In genomic region chr10:132248455-132249231, GRCh38 we compare ENCODE assay signal across 8 cellular contexts. TPM values are rescaled to one million over a fixed set of nuclear protein-coding genes. Genes with fewer than 3 reads are reported as not detected.
A peak's percentile ranks its signal among the peaks of the same experiment; 100 is the strongest.
DNase-seq lines count a peak whose midpoint lies in the region; ATAC-seq and TF ChIP-seq lines count a peak whose summit lies in the region.

No MANE protein-coding gene starts in this region.

- POLR2A ChIA-PET in WTC11 (lab: Charles Lee), result no interaction called here

- TF ChIP-seq CTCF in C4-2B (conservative IDR thresholded peaks at IDR 0.05) (no peak), WTC11 (IDR thresholded peaks at IDR 0.05) (no peak), nephron (IDR thresholded peaks at IDR 0.05; ENCODE audit: unreplicated experiment in 3 of 3) (no peak), transverse colon (IDR thresholded peaks at IDR 0.05) (no peak)

- H3K36me3 Mint-ChIP-seq in WTC11 (no peaks in the 10 kb centered on the region), nephron (ENCODE audit: low read depth) (no peaks in the 10 kb centered on the region)
- H3K36me3 Mint-ChIP-seq in activated T-helper 2 cell treated with anti-CD3 and anti-CD28 coated beads, Interferon-gamma antibody, Interleukin-2, Interleukin-4, amounts not matched to agents 10 μg/mL and 5 μg/mL and 100 μg/mL, durations not matched to agents 14 hours and 24 hours and 36 hours (ENCODE audit: low read depth), result no peaks in the 10 kb centered on the region

- peak overlapping the region in 1 of 4 donors; percentile 25 for H3K4me3 ChIP-seq in transverse colon

- H3K27me3 ChIP-seq in transverse colon, result no peaks in the 10 kb centered on the region

- H3K9me3 ChIP-seq in transverse colon, result no peaks in the 10 kb centered on the region

- H3K4me1 ChIP-seq in transverse colon, result peaks cover 0 to 4% (median 2%) of the 10 kb centered on the region in 4 donors

- WGBS in transverse colon (ENCODE audit: low coverage in 1 of 2), 2 donors, result 65% methylated on average over 17 of the region's 38 CpGs; no CpG with 5 or more reads in 1 of the 2 donors

- ATAC-seq in WTC11 (peak; percentile 62), GM21619 (IDR thresholded peaks at IDR 0.05; ENCODE audit: unreplicated experiment) (no peak)

- in situ Hi-C loops in transverse colon (cut with MboI; ENCODE audit: low pct_ligation_motif_present in 1 of 4, low pct_unique_long_range_greater_than_20kb in 1 of 4, low sequenced_read_pairs in 3 of 4), result loop anchor here in 2 of 4 donors (25.0 kb wide), 2 partner anchors 89 to 389 kb away; partner anchors contain the start of gene LRRC27 (in 1 of the 2)

- no peak for TF ChIP-seq POLR2A in transverse colon (IDR thresholded peaks at IDR 0.05)

- no peak for TF ChIP-seq EP300 in transverse colon (IDR thresholded peaks at IDR 0.05; ENCODE audit: low read depth)

- intact Hi-C loops in transverse colon (cut with DNase I; ENCODE audit: low total_unique reads), result no loop called here
- intact Hi-C loops in activated T-helper 2 cell treated with anti-CD3 and anti-CD28 coated beads, Interferon-gamma antibody, Interleukin-2, Interleukin-4, amounts not matched to agents 10 μg/mL and 5 μg/mL and 100 μg/mL, durations not matched to agents 14 hours and 24 hours and 36 hours (cut with micrococcal nuclease), result no loop called here

- H3K9me3 Mint-ChIP-seq in WTC11, result no peaks in the 10 kb centered on the region
- no peaks in the 10 kb centered on the region for H3K9me3 Mint-ChIP-seq in nephron
- H3K9me3 Mint-ChIP-seq in activated T-helper 2 cell treated with anti-CD3 and anti-CD28 coated beads, Interferon-gamma antibody, Interleukin-2, Interleukin-4, amounts not matched to agents 10 μg/mL and 5 μg/mL and 100 μg/mL, durations not matched to agents 14 hours and 24 hours and 36 hours, result no peaks in the 10 kb centered on the region

- H3K4me1 Mint-ChIP-seq in WTC11, result peaks cover 7% of the 10 kb centered on the region
- peaks cover 22% of the 10 kb centered on the region for H3K4me1 Mint-ChIP-seq in nephron
- no peaks in the 10 kb centered on the region for H3K4me1 Mint-ChIP-seq in activated T-helper 2 cell treated with anti-CD3 and anti-CD28 coated beads, Interferon-gamma antibody, Interleukin-2, Interleukin-4, amounts not matched to agents 10 μg/mL and 5 μg/mL and 100 μg/mL, durations not matched to agents 14 hours and 24 hours and 36 hours (ENCODE audit: low read depth)

- H3K27ac ChIP-seq in C4-2B, result peak overlapping the region; percentile 69
- no peak overlapping the region for H3K27ac ChIP-seq in transverse colon

- H3K27me3 Mint-ChIP-seq in WTC11 (ENCODE audit: low read depth) (no peaks in the 10 kb centered on the region), nephron (ENCODE audit: low read depth) (peaks cover 5% of the 10 kb centered on the region)
- no peaks in the 10 kb centered on the region for H3K27me3 Mint-ChIP-seq in activated T-helper 2 cell treated with anti-CD3 and anti-CD28 coated beads, Interferon-gamma antibody, Interleukin-2, Interleukin-4, amounts not matched to agents 10 μg/mL and 5 μg/mL and 100 μg/mL, durations not matched to agents 14 hours and 24 hours and 36 hours (ENCODE audit: low read depth)

- CTCF ChIA-PET in WTC11 (lab: Charles Lee), result interaction anchor here (0.6 to 1.8 kb wide), 3 partner anchors 49 to 825 kb away, joined by 3 to 6 read pairs (median 4); no protein-coding TSS in a partner anchor

- H3K36me3 ChIP-seq in transverse colon, result no peaks in the 10 kb centered on the region

- no peak overlapping the region for H3K27ac Mint-ChIP-seq in WTC11
- no peak overlapping the region for H3K27ac Mint-ChIP-seq in nephron
- no peak overlapping the region for H3K27ac Mint-ChIP-seq in activated T-helper 2 cell treated with anti-CD3 and anti-CD28 coated beads, Interferon-gamma antibody, Interleukin-2, Interleukin-4, amounts not matched to agents 10 μg/mL and 5 μg/mL and 100 μg/mL, durations not matched to agents 14 hours and 24 hours and 36 hours

- H3K4me3 Mint-ChIP-seq in WTC11 (peak overlapping the region; percentile 69), nephron (peak overlapping the region; percentile 55 to 81 (median 65))
- no peak overlapping the region for H3K4me3 Mint-ChIP-seq in activated T-helper 2 cell treated with anti-CD3 and anti-CD28 coated beads, Interferon-gamma antibody, Interleukin-2, Interleukin-4, amounts not matched to agents 10 μg/mL and 5 μg/mL and 100 μg/mL, durations not matched to agents 14 hours and 24 hours and 36 hours (ENCODE audit: low read depth)

- peak; percentile 98 for DNase-seq in HuH-7 (ENCODE audit: low spot score)
- DNase-seq in WTC11 (ENCODE audit: low spot score), result peak; percentile 72
- DNase-seq in dermis blood vessel endothelial cell, result peak; percentile 46
- peak; percentile 53 for DNase-seq in transverse colon
- no peak for DNase-seq in activated T-helper 2 cell treated with anti-CD3 and anti-CD28 coated beads, Interferon-gamma antibody, Interleukin-2, Interleukin-4, amounts not matched to agents 10 μg/mL and 5 μg/mL and 100 μg/mL, durations not matched to agents 14 hours and 24 hours and 36 hours (ENCODE audit: low spot score)

TF ChIP-seq in WTC11, 78 proteins besides CTCF, POLR2A, EP300 and RAD21:
- no peak for TF ChIP-seq E2F4 (CRISPR knock-in tag; IDR thresholded peaks at IDR 0.05; ENCODE audit: borderline replicate concordance, low read depth)
- 0 out of 2 replicates have a peak, but pooled peaks have one; percentile 6 for TF ChIP-seq ZNF423 (CRISPR knock-in tag; IDR thresholded peaks at IDR 0.05)
- TF ChIP-seq ZNF263 (CRISPR knock-in tag; IDR thresholded peaks at IDR 0.05; ENCODE audit: low read depth), result no peak
- TF ChIP-seq TEAD4 (CRISPR knock-in tag; IDR thresholded peaks at IDR 0.05), result no peak

RNA-seq across cellular contexts. Expression of gene STK32C, which starts 59.1 kb away (rescaled TPM):
- total RNA-seq in WTC11 (2021) (20.7 to 23.2 TPM (median 22.2 TPM) in 3 replicates), dermis blood vessel endothelial cell (6.1 and 8.8 TPM in 2 replicates), transverse colon (1 to 10 TPM in 3 of 4 donors, not detected in 1; 2.2 to 7.8 (median 3.7) TPM)
- 17.3 and 18.8 TPM in 2 replicates for total RNA-seq in activated T-helper 2 cell treated with anti-CD3 and anti-CD28 coated beads, Interferon-gamma antibody, Interleukin-2, Interleukin-4, amounts not matched to agents 10 μg/mL and 5 μg/mL and 100 μg/mL, durations not matched to agents 14 hours and 24 hours and 36 hours
